Comparison of ENCODE assay signal across 2 cellular contexts in the genomic region with DNA sequence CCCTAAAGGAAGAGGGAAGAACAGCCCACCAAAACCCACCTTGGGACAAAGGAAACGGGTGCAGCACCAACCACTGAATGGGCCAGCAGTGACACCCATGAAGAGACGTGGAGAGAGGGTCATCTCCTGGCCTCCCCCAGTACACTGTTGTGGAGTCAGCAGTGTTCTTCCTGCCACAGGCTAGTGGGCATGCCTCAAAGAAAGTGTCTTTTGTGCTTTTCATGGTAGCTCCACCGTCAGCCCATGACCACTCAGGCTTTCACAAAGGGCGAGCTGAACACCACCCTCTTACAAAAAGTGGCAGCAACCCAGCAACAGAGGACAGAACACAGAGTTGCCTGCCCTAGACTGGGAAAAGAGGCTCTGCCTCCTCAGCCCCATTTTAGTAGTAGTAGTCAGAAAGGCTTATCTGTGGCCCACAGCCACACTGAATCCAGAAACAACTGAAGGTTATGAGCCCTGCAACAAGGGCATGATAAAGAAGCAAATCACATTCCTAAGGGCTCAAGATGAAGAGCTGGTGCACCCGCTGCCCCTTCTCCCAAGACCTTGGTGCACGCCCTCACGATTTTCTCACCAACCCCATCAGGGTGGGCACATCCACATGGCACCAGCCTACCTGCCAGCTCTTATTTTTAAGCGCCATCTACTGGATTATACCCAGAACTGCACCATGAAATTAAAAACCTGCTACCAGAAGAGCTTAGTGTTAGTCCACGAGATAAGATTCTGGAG.
TF ChIP-seq lines count a peak whose summit lies in the region.

No MANE protein-coding gene starts in this region.

TF ChIP-seq in Ishikawa, 13 proteins besides CTCF, POLR2A, EP300 and RAD21 (continued from another document):
- TF ChIP-seq, protein P1, sequence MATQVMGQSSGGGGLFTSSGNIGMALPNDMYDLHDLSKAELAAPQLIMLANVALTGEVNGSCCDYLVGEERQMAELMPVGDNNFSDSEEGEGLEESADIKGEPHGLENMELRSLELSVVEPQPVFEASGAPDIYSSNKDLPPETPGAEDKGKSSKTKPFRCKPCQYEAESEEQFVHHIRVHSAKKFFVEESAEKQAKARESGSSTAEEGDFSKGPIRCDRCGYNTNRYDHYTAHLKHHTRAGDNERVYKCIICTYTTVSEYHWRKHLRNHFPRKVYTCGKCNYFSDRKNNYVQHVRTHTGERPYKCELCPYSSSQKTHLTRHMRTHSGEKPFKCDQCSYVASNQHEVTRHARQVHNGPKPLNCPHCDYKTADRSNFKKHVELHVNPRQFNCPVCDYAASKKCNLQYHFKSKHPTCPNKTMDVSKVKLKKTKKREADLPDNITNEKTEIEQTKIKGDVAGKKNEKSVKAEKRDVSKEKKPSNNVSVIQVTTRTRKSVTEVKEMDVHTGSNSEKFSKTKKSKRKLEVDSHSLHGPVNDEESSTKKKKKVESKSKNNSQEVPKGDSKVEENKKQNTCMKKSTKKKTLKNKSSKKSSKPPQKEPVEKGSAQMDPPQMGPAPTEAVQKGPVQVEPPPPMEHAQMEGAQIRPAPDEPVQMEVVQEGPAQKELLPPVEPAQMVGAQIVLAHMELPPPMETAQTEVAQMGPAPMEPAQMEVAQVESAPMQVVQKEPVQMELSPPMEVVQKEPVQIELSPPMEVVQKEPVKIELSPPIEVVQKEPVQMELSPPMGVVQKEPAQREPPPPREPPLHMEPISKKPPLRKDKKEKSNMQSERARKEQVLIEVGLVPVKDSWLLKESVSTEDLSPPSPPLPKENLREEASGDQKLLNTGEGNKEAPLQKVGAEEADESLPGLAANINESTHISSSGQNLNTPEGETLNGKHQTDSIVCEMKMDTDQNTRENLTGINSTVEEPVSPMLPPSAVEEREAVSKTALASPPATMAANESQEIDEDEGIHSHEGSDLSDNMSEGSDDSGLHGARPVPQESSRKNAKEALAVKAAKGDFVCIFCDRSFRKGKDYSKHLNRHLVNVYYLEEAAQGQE (IDR thresholded peaks at IDR 0.05; ENCODE audit: low read depth) = no peak

TF ChIP-seq in GM12878, 131 proteins besides CTCF, POLR2A, EP300 and RAD21:
- TF ChIP-seq ATF3 (IDR thresholded peaks at IDR 0.05; ENCODE audit: borderline replicate concordance, extremely low read depth, low read depth, low read length) (no peak), NR2C2 (IDR thresholded peaks at IDR 0.05; ENCODE audit: borderline replicate concordance, control insufficient read depth, insufficient read length, low read depth) (peak; percentile 29), NBN (IDR thresholded peaks at IDR 0.05) (no peak)
